In genomic region chr10:17430647-17431355, GRCh38 we compare ENCODE assay signal across 1 cellular context.
TF ChIP-seq lines count a peak whose summit lies in the region.

No MANE protein-coding gene starts in this region.

TF ChIP-seq in GM23338, 12 proteins besides CTCF, POLR2A, EP300 and RAD21 (continued from another document):
- TF ChIP-seq ZNF462 (CRISPR knock-in tag; IDR thresholded peaks at IDR 0.05) (no peak), POLR2AphosphoS5 (IDR thresholded peaks at IDR 0.05; ENCODE audit: low read depth) (no peak), ZNF331 (CRISPR knock-in tag; IDR thresholded peaks at IDR 0.05; ENCODE audit: low read depth) (no peak), JUNB (IDR thresholded peaks at IDR 0.05; ENCODE audit: unreplicated experiment) (no peak), EZH2 (IDR thresholded peaks at IDR 0.05; ENCODE audit: low read depth, unreplicated experiment) (no peak), NANOG (IDR thresholded peaks at IDR 0.05; ENCODE audit: borderline replicate concordance) (no peak), ZNF114 (CRISPR knock-in tag; IDR thresholded peaks at IDR 0.05) (no peak), EZH2phosphoT487 (IDR thresholded peaks at IDR 0.05; ENCODE audit: unreplicated experiment) (no peak)
